Comparison of ENCODE assay signal across 11 cellular contexts in the genomic region with DNA sequence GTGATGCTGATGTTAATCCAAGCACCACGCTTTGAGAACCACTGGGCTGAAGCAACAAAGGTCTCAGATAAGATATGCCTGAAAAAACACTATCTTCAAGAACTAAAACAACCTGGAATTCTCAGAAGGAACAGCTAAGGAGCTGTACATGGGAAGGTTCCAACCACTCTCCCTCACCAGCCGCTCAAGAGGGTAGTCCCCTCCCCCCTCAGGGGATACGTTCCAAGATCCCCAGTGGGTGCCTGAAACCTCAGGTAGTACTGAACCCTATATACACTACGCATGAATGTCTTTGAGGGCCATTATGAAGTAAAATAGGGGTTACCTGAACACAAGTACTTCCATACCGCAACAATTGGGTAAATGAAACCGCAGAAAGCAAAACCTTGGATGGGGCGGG. TPM values are rescaled to one million over a fixed set of nuclear protein-coding genes. Genes with fewer than 3 reads are reported as not detected.
DNase-seq lines count a peak whose midpoint lies in the region; ATAC-seq and TF ChIP-seq lines count a peak whose summit lies in the region.
"Had no signal": no experiment of that assay in that cellular context is flagged by ENCODE, and none has a peak within 500 bp of the region (broad histone marks: within the 10 kb centered on the region; RNA-seq: fewer than 3 reads in every experiment).

No MANE protein-coding gene starts in this region.

- H3K9me3 Mint-ChIP-seq in CD4-positive, alpha-beta T cell, result no peaks in the 10 kb centered on the region
- no peaks in the 10 kb centered on the region for H3K9me3 Mint-ChIP-seq in nephron

- peaks cover 32% of the 10 kb centered on the region for H4K20me1 ChIP-seq in Loucy (ENCODE audit: insufficient read depth, low read length, poor library complexity, severe bottlenecking)
- H4K20me1 ChIP-seq in mammary epithelial cell (ENCODE audit: insufficient read depth, low read length), result no peaks in the 10 kb centered on the region

- TF ChIP-seq CTCF in CD4-positive, alpha-beta T cell (IDR thresholded peaks at IDR 0.05), result no peak
- TF ChIP-seq CTCF in Loucy (conservative IDR thresholded peaks at IDR 0.05; ENCODE audit: low read length), result no peak
- TF ChIP-seq CTCF in mammary epithelial cell (conservative IDR thresholded peaks at IDR 0.05 in 1 of 2, IDR thresholded peaks at IDR 0.05 in 1 of 2; ENCODE audit: extremely low read depth in 1 of 2, insufficient read depth in 1 of 2, low read depth in 1 of 2, low read length in 2 of 2), result no peak
- no peak for TF ChIP-seq CTCF in nephron (IDR thresholded peaks at IDR 0.05; ENCODE audit: unreplicated experiment in 3 of 3)
- TF ChIP-seq CTCF in GM13976 (IDR thresholded peaks at IDR 0.05; ENCODE audit: borderline replicate concordance, control extremely low read depth, extremely low read depth, insufficient read depth, missing control alignments), result no peak

- WGBS in mammary epithelial cell (ENCODE audit: low coverage, missing lambda C conversion rate), result 82% methylated on average over 7 of the region's 7 CpGs

- peaks cover 51% of the 10 kb centered on the region for H3K36me3 Mint-ChIP-seq in CD4-positive, alpha-beta T cell (ENCODE audit: low read depth)
- peaks cover 35% of the 10 kb centered on the region for H3K36me3 Mint-ChIP-seq in nephron (ENCODE audit: low read depth)

- no peak overlapping the region for H3K27ac ChIP-seq in CD4-positive, alpha-beta T cell (ENCODE audit: low read depth, low read length)
- H3K27ac ChIP-seq in mammary epithelial cell (ENCODE audit: insufficient read depth, low read depth, low read length), result no peak overlapping the region
- H3K27ac ChIP-seq: colonic mucosa had no signal

- ATAC-seq in CD4-positive, alpha-beta T cell (ENCODE audit: poor library complexity), result no peak

- H3K4me3 Mint-ChIP-seq in CD4-positive, alpha-beta T cell, result peak overlapping the region; percentile 95
- H3K4me3 Mint-ChIP-seq in nephron, result peak overlapping the region; percentile 93 to 99 (median 98)

- dilution Hi-C loops in mammary epithelial cell (cut with HindIII; ENCODE audit: low sequenced_read_pairs), result loop anchor here (5.0 to 25.0 kb wide), 2 partner anchors 37 to 373 kb away; a partner anchor contains a TSS

- peaks cover 51% of the 10 kb centered on the region for H3K4me1 Mint-ChIP-seq in CD4-positive, alpha-beta T cell (ENCODE audit: low read depth)
- peaks cover 58% of the 10 kb centered on the region for H3K4me1 Mint-ChIP-seq in nephron

- H3K27ac Mint-ChIP-seq in CD4-positive, alpha-beta T cell, result peak overlapping the region; percentile 81
- H3K27ac Mint-ChIP-seq in nephron, result peak overlapping the region in 2 of 3 experiments; percentile 26 to 90

- H3K4me2 ChIP-seq in Loucy (ENCODE audit: low read depth, low read length, poor library complexity, severe bottlenecking) (peak overlapping the region; percentile 82), mammary epithelial cell (ENCODE audit: insufficient read depth, low read depth, low read length) (peak overlapping the region; percentile 93)

- H3K36me3 ChIP-seq in Loucy (ENCODE audit: insufficient read depth, low read length) (no peaks in the 10 kb centered on the region; the same call in 1 of the 2 replicates), mammary epithelial cell (ENCODE audit: insufficient read depth, low read length) (peaks cover 10% of the 10 kb centered on the region)

- H3K79me2 ChIP-seq in Loucy (ENCODE audit: insufficient read depth, low read length), result peaks cover 54% of the 10 kb centered on the region
- peaks cover 68% of the 10 kb centered on the region for H3K79me2 ChIP-seq in mammary epithelial cell (ENCODE audit: insufficient read depth, low read length)

- no peak for DNase-seq in CD4-positive, alpha-beta T cell
- no peak for DNase-seq in mammary epithelial cell
- no peak for DNase-seq in GM13976 (ENCODE audit: low spot score)
- DNase-seq in NCI-H1436 treated with DMSO at 0.1 percent for 48 hours (lab: John Stamatoyannopoulos, UW), result no peak
- no peak for DNase-seq in NCI-H2227 (lab: John Stamatoyannopoulos, UW; ENCODE audit: unreplicated experiment)
- no peak for DNase-seq in NCI-H446 treated with DMSO at 0.1 percent for 48 hours (lab: John Stamatoyannopoulos, UW)
- DNase-seq: colonic mucosa; NCI-H345; stimulated activated CD4-positive, alpha-beta T cell treated with anti-CD3 and anti-CD28 coated beads, Interleukin-4, amount 100 ng/mL, for 4 hours had no signal

- in situ Hi-C loops in mammary epithelial cell (cut with MboI; ENCODE audit: low sequenced_read_pairs in 2 of 2) (loop anchor here in 1 of 2 donors (25.0 kb wide), 1 partner anchor 902 kb away; no protein-coding TSS in a partner anchor), GM13976 (cut with MboI; ENCODE audit: low sequenced_read_pairs, unreplicated experiment) (loop anchor here (25.0 kb wide), 1 partner anchor 698 kb away; no protein-coding TSS in a partner anchor)

- CTCF ChIA-PET in CD4-positive, alpha-beta T cell (lab: Charles Lee), result interaction anchor here (1.2 to 2.2 kb wide), 2 partner anchors 359 to 697 kb away, joined by 3 to 22 read pairs; no protein-coding TSS in a partner anchor
- CTCF ChIA-PET in mammary epithelial cell (lab: Charles Lee; ENCODE audit: low non-redundant PET), result no interaction called here

- H3K9me3 ChIP-seq in CD4-positive, alpha-beta T cell (ENCODE audit: control insufficient read depth, low read length), result no peaks in the 10 kb centered on the region
- H3K9me3 ChIP-seq in Loucy (ENCODE audit: insufficient read depth, low read depth, low read length) (no peaks in the 10 kb centered on the region), mammary epithelial cell (replicated peaks; ENCODE audit: insufficient read depth, low read length) (no peaks in the 10 kb centered on the region)
- H3K9me3 ChIP-seq: colonic mucosa had no signal

- H3K4me1 ChIP-seq in Loucy (ENCODE audit: insufficient read depth, low read length, poor library complexity, severe bottlenecking) (peaks cover 32% of the 10 kb centered on the region), mammary epithelial cell (ENCODE audit: insufficient read depth, low read length) (peaks cover 16% of the 10 kb centered on the region)

- H2AFZ ChIP-seq in Loucy (ENCODE audit: low read length), result no peak overlapping the region
- H2AFZ ChIP-seq in mammary epithelial cell (ENCODE audit: low read depth, low read length), result no peak overlapping the region

- peak overlapping the region; percentile 80 for H3K9ac ChIP-seq in Loucy (ENCODE audit: low read depth, low read length, poor library complexity, severe bottlenecking)
- no peak overlapping the region for H3K9ac ChIP-seq in mammary epithelial cell (ENCODE audit: insufficient read depth, low read length)

- no peaks in the 10 kb centered on the region for H3K9me2 ChIP-seq in Loucy (replicated peaks; ENCODE audit: low read depth, low read length)

- POLR2A ChIA-PET in CD4-positive, alpha-beta T cell (lab: Charles Lee), result interaction anchor here (2.5 kb wide), 1 partner anchor 311 kb away, joined by 11 read pairs; no protein-coding TSS in a partner anchor

- intact Hi-C loops in CD4-positive, alpha-beta T cell (cut with DNase I, micrococcal nuclease), result loop anchor here in 1 of 2 experiments (10.0 kb wide), 2 partner anchors 630 to 920 kb away; a partner anchor contains a TSS
- intact Hi-C loops in mammary epithelial cell (cut with micrococcal nuclease), result loop anchor here (10.0 kb wide), 2 partner anchors 900 to 1110 kb away; a partner anchor contains a TSS

- H3F3A ChIP-seq in Loucy (ENCODE audit: low read depth), result no peaks in the 10 kb centered on the region

- no peaks in the 10 kb centered on the region for H3K27me3 ChIP-seq in CD4-positive, alpha-beta T cell (ENCODE audit: control insufficient read depth, insufficient read depth, low read length)
- H3K27me3 ChIP-seq in Loucy (ENCODE audit: insufficient read depth, low read length, poor library complexity, severe bottlenecking), result no peaks in the 10 kb centered on the region
- H3K27me3 ChIP-seq in mammary epithelial cell (ENCODE audit: insufficient read depth, low read length), result no peaks in the 10 kb centered on the region
- H3K27me3 ChIP-seq: colonic mucosa had no signal

- H3K27me3 Mint-ChIP-seq in CD4-positive, alpha-beta T cell, result no peaks in the 10 kb centered on the region
- no peaks in the 10 kb centered on the region for H3K27me3 Mint-ChIP-seq in nephron (ENCODE audit: low read depth)

- BruUV-seq in mammary epithelial cell (replicated peaks; lab: Mats Ljungman, UMichigan), result no TSS peak

- H3K4me3 ChIP-seq in Loucy (ENCODE audit: low read length, poor library complexity, severe bottlenecking) (peak overlapping the region; percentile 83), mammary epithelial cell (replicated peaks in 1 of 3; ENCODE audit: insufficient read depth in 1 of 3, low read depth in 2 of 3, low read length in 3 of 3) (peak overlapping the region; percentile 1 to 63 (median 46))

RNA-seq across cellular contexts. Expression of a gene that starts 1.9 kb away (rescaled TPM):
- 10 to 100 TPM; 20.6 to 20.9 TPM for total RNA-seq in CD4-positive, alpha-beta T cell
- total RNA-seq in mammary epithelial cell, result 10 to 100 TPM; 50.5 to 57.3 TPM
- 41.4 TPM for polyA plus RNA-seq in mammary epithelial cell
- 61.8 TPM for polyA minus RNA-seq in mammary epithelial cell
